ENCODE assay signal across 29 cellular contexts in genomic region chr13:91893040-91893439, GRCh38.
"Had no signal": no experiment of that assay in that cellular context is flagged by ENCODE, and none has a peak within 500 bp of the region (broad histone marks: within the 10 kb centered on the region; RNA-seq: fewer than 3 reads in every experiment).

No MANE protein-coding gene starts in this region.

- H3K36me3 ChIP-seq: adrenal gland, ascending aorta, brain microvascular endothelial cell, breast epithelium, cardiac muscle cell had no signal

- H3K9me3 ChIP-seq: adrenal gland, body of pancreas, breast epithelium had no signal

- H3K4me3 ChIP-seq: adrenal gland, ascending aorta, body of pancreas, breast epithelium, cardiac muscle cell had no signal

- DNase-seq: activated effector memory CD4-positive, alpha-beta T cell treated with anti-CD3 and anti-CD28 coated beads, Interleukin-2, amount 50 U/mL, for 16 hours; activated effector memory CD4-positive, alpha-beta T cell treated with Interleukin-2 at 50 U/mL for 16 hours; activated gamma-delta T cell; activated gamma-delta T cell treated with Interleukin-2 at 50 U/mL for 16 hours; activated naive CD4-positive, alpha-beta T cell; activated naive CD4-positive, alpha-beta T cell treated with anti-CD3 and anti-CD28 coated beads for 36 hours; activated naive CD4-positive, alpha-beta T cell treated with anti-CD3 and anti-CD28 coated beads, Interleukin-2, amount 10 ng/mL, durations not matched to agents 7 days and 5 days; activated naive CD4-positive, alpha-beta T cell treated with anti-CD3 and anti-CD28 coated beads, Interleukin-2, amount 50 U/mL, for 16 hours; activated naive CD4-positive, alpha-beta T cell treated with Interleukin-2 at 50 U/mL for 16 hours; activated naive CD8-positive, alpha-beta T cell treated with anti-CD3 and anti-CD28 coated beads for 36 hours; activated naive CD8-positive, alpha-beta T cell treated with anti-CD3 and anti-CD28 coated beads, Interleukin-2, amount 10 ng/mL, durations not matched to agents 7 days and 5 days; activated naive CD8-positive, alpha-beta T cell treated with anti-CD3 and anti-CD28 coated beads, Interleukin-2, amount 50 U/mL, for 24 hours; activated T-cell treated with anti-CD3 and anti-CD28 coated beads, Interleukin-2, amount 50 U/mL, for 24 hours; activated T-cell treated with anti-CD3 and anti-CD28 coated beads, Interleukin-2, amount 50 U/mL, for 4 hours; activated T-cell treated with anti-CD3 and anti-CD28 coated beads, Interleukin-2, amount 50 U/mL, for 48 hours; activated T-cell treated with anti-CD3 and anti-CD28 coated beads, Interleukin-2, amount 50 U/mL, for 72 hours; adrenal gland; amniotic stem cell; amygdala; anterior cingulate cortex; aorta; body of pancreas; brain microvascular endothelial cell; caudate nucleus; central memory CD4-positive, alpha-beta T cell; cerebellar nuclear complex had no signal

- H3K4me1 ChIP-seq: adrenal gland, ascending aorta, body of pancreas, breast epithelium had no signal

- H3K27ac ChIP-seq: adrenal gland, ascending aorta, body of pancreas, brain microvascular endothelial cell, breast epithelium, cardiac muscle cell had no signal
